ENCODE assay signal across 17 cellular contexts in the genomic region with DNA sequence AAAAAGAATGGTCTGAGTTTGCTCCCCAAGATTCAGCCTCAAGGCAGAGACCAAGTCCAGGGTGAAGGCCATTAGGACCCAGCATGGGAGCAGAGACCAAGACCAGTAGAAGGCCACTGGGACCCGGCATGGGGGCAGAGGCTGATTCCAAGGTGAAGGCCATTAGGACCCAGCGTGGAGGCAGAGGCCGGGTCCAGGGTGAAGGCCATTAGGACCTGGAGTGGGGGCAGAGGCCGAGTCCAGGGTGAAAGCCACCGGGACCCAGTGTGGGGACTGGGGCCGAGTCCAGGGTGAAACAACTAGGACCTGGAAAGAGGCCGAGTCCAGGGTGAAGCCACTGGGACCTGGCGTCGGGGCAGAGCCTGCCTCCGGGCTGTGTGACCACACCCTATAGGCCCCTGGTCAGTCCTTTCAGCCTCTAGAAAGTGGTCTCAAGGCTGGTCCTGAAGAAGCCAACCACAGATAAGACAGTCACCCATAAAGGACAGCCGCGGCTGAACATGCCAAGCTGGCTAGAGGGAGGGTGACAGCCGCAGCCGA.
A peak's percentile ranks its signal among the peaks of the same experiment; 100 is the strongest.
DNase-seq lines count a peak whose midpoint lies in the region; ATAC-seq and TF ChIP-seq lines count a peak whose summit lies in the region.
"Had no signal": no experiment of that assay in that cellular context is flagged by ENCODE, and none has a peak within 500 bp of the region (broad histone marks: within the 10 kb centered on the region; RNA-seq: fewer than 3 reads in every experiment).

No MANE protein-coding gene starts in this region.

- no peak overlapping the region for H3K4ac ChIP-seq in neuronal stem cell (ENCODE audit: low read length)

- no peaks in the 10 kb centered on the region for H3K79me1 ChIP-seq in neuronal stem cell (ENCODE audit: low read depth, low read length)

- DNase-seq in D341Med (ENCODE audit: low spot score) = peak; percentile 24
- peak; percentile 86 for DNase-seq in esophagus muscularis mucosa (ENCODE audit: extremely low spot score)
- no peak for DNase-seq in neuronal stem cell (ENCODE audit: low spot score)
- no peak for DNase-seq in upper lobe of right lung
- no peak for DNase-seq in testis
- DNase-seq in activated naive CD8-positive, alpha-beta T cell treated with anti-CD3 and anti-CD28 coated beads for 36 hours = no peak
- DNase-seq: C1 segment of cervical spinal cord; Caco-2; CD4-positive, alpha-beta memory T cell; DMS 273 treated with DMSO at 0.1 percent for 48 hours; DMS79; EL; GDM1; H9 had no signal

- no peak overlapping the region for H2AFZ ChIP-seq in neuronal stem cell (ENCODE audit: low read length)
- H2AFZ ChIP-seq: GM23338 had no signal

- no peaks in the 10 kb centered on the region for H3K9me3 Mint-ChIP-seq in activated naive CD8-positive, alpha-beta T cell treated with anti-CD3 and anti-CD28 coated beads for 36 hours
- H3K9me3 Mint-ChIP-seq: CD4-positive, alpha-beta memory T cell; H9 had no signal

- TF ChIP-seq POLR2A in esophagus muscularis mucosa (IDR thresholded peaks at IDR 0.05; ENCODE audit: low read depth) (no peak), testis (IDR thresholded peaks at IDR 0.05) (no peak)

- H2BK15ac ChIP-seq in neuronal stem cell (ENCODE audit: low read length) = no peak overlapping the region

- no peak overlapping the region for H2BK5ac ChIP-seq in neuronal stem cell (ENCODE audit: low read length)

- H3K27ac ChIP-seq in esophagus muscularis mucosa (replicated peaks in 1 of 4) (no peak overlapping the region), neuronal stem cell (replicated peaks; ENCODE audit: low read length) (no peak overlapping the region), upper lobe of right lung (no peak overlapping the region), testis (no peak overlapping the region)

- peak overlapping the region; percentile 11 for H3K18ac ChIP-seq in neuronal stem cell (ENCODE audit: low read length)

- H2BK120ac ChIP-seq in neuronal stem cell (ENCODE audit: low read depth, low read length) = no peak overlapping the region

- peak overlapping the region; percentile 25 for H2AK5ac ChIP-seq in neuronal stem cell (ENCODE audit: low read depth, low read length)

- no peak for TF ChIP-seq EP300 in esophagus muscularis mucosa (IDR thresholded peaks at IDR 0.05)

- H3K9me3 ChIP-seq in esophagus muscularis mucosa (no peaks in the 10 kb centered on the region), neuronal stem cell (replicated peaks in 1 of 2; ENCODE audit: control insufficient read depth in 2 of 2, insufficient read depth in 1 of 2, low read depth in 1 of 2, low read length in 2 of 2) (no peaks in the 10 kb centered on the region), upper lobe of right lung (no peaks in the 10 kb centered on the region), testis (no peaks in the 10 kb centered on the region)
- H3K9me3 ChIP-seq: Caco-2 had no signal

- no peaks in the 10 kb centered on the region for H3K36me3 ChIP-seq in esophagus muscularis mucosa
- H3K36me3 ChIP-seq in neuronal stem cell (replicated peaks in 1 of 2; ENCODE audit: control insufficient read depth in 2 of 2, insufficient read depth in 2 of 2, low read length in 2 of 2) = no peaks in the 10 kb centered on the region
- H3K36me3 ChIP-seq in upper lobe of right lung = no peaks in the 10 kb centered on the region
- H3K36me3 ChIP-seq in testis (ENCODE audit: low read depth, missing control alignments) = no peaks in the 10 kb centered on the region

- H3K4me2 ChIP-seq in neuronal stem cell (ENCODE audit: insufficient read depth, low read length, poor library complexity, severe bottlenecking) = no peak overlapping the region
- H3K4me2 ChIP-seq: GM23338 had no signal

- H3K27me3 Mint-ChIP-seq in activated naive CD8-positive, alpha-beta T cell treated with anti-CD3 and anti-CD28 coated beads for 36 hours = peaks cover 17% of the 10 kb centered on the region

- H3K14ac ChIP-seq in neuronal stem cell (ENCODE audit: low read length) = no peak overlapping the region

- H2BK12ac ChIP-seq in neuronal stem cell (ENCODE audit: low read length) = no peak overlapping the region

- H4K8ac ChIP-seq in neuronal stem cell (ENCODE audit: low read depth, low read length) = no peak overlapping the region

- peak; percentile 36 for ATAC-seq in upper lobe of right lung
- ATAC-seq: GM12878, GM23338, HCT116 had no signal

- no peak overlapping the region for H3K27ac Mint-ChIP-seq in activated naive CD8-positive, alpha-beta T cell treated with anti-CD3 and anti-CD28 coated beads for 36 hours
- H3K27ac Mint-ChIP-seq: CD4-positive, alpha-beta memory T cell; GM23338; H9 had no signal

- no peak for TF ChIP-seq CTCF in esophagus muscularis mucosa (IDR thresholded peaks at IDR 0.05)
- no peak for TF ChIP-seq CTCF in upper lobe of right lung (IDR thresholded peaks at IDR 0.05)
- no peak for TF ChIP-seq CTCF in testis (IDR thresholded peaks at IDR 0.05)

- H3K27me3 ChIP-seq in esophagus muscularis mucosa (peaks cover 0 to 34% (median 0%) of the 10 kb centered on the region in 4 donors), neuronal stem cell (ENCODE audit: control insufficient read depth in 3 of 3, insufficient read depth in 3 of 3, low read depth in 1 of 3, low read length in 3 of 3) (peaks cover 0 to 10% (median 0%) of the 10 kb centered on the region in 3 experiments), upper lobe of right lung (peaks cover 28% of the 10 kb centered on the region), testis (no peaks in the 10 kb centered on the region)

- intact Hi-C loops in esophagus muscularis mucosa (cut with DNase I) = no loop called here
- intact Hi-C loops in upper lobe of right lung (cut with DNase I) = no loop called here
- intact Hi-C loops in testis (cut with DNase I; ENCODE audit: low total_unique reads) = no loop called here

- H3K4me3 ChIP-seq in esophagus muscularis mucosa (no peak overlapping the region), neuronal stem cell (ENCODE audit: low read length in 2 of 2) (no peak overlapping the region), upper lobe of right lung (no peak overlapping the region), testis (no peak overlapping the region)
- H3K4me3 ChIP-seq: GM12878, GM23338 had no signal

- no peaks in the 10 kb centered on the region for H3K36me3 Mint-ChIP-seq in activated naive CD8-positive, alpha-beta T cell treated with anti-CD3 and anti-CD28 coated beads for 36 hours
- H3K36me3 Mint-ChIP-seq: CD4-positive, alpha-beta memory T cell had no signal

- H3K23ac ChIP-seq in neuronal stem cell (ENCODE audit: low read depth, low read length, poor library complexity) = no peak overlapping the region

- H3K4me1 ChIP-seq in esophagus muscularis mucosa (no peaks in the 10 kb centered on the region), neuronal stem cell (ENCODE audit: control insufficient read depth in 2 of 2, insufficient read depth in 1 of 2, low read depth in 1 of 2, low read length in 2 of 2) (peaks cover 0 to 6% of the 10 kb centered on the region in 2 donors), upper lobe of right lung (no peaks in the 10 kb centered on the region), testis (no peaks in the 10 kb centered on the region)
- H3K4me1 ChIP-seq: Caco-2 had no signal

- H3K4me1 Mint-ChIP-seq in activated naive CD8-positive, alpha-beta T cell treated with anti-CD3 and anti-CD28 coated beads for 36 hours = no peaks in the 10 kb centered on the region
- H3K4me1 Mint-ChIP-seq: CD4-positive, alpha-beta memory T cell; GM23338 had no signal

- H3K9ac ChIP-seq in neuronal stem cell (ENCODE audit: low read depth, low read length, poor library complexity) = no peak overlapping the region

- no peak overlapping the region for H3K4me3 Mint-ChIP-seq in activated naive CD8-positive, alpha-beta T cell treated with anti-CD3 and anti-CD28 coated beads for 36 hours
- H3K4me3 Mint-ChIP-seq: CD4-positive, alpha-beta memory T cell; GM23338; H9 had no signal

- no peak overlapping the region for H4K91ac ChIP-seq in neuronal stem cell (ENCODE audit: low read depth, low read length, poor library complexity)

- 90% methylated on average over 14 of the region's 14 CpGs for WGBS in esophagus muscularis mucosa
- no CpG with 5 or more reads among the region's 14 CpGs for WGBS in neuronal stem cell (ENCODE audit: extremely low coverage in 2 of 2, insufficient read length in 2 of 2, insufficient replicate concordance in 1 of 2), 2 donors
- 84 to 89% methylated on average over 14 of the region's 14 CpGs for WGBS in testis, 2 donors

Comparison
In these comparisons a context has a peak if more than half of its experiments do, and no peak if none do; other contexts are left out.
1. DNase-seq: peak in D341Med (single experiment) and esophagus muscularis mucosa (single experiment); none in neuronal stem cell (single experiment), upper lobe of right lung (single experiment), testis (single experiment) and activated naive CD8-positive, alpha-beta T cell treated with anti-CD3 and anti-CD28 coated beads for 36 hours (single experiment).